Comparison of ENCODE assay signal across 21 cellular contexts in the genomic region with DNA sequence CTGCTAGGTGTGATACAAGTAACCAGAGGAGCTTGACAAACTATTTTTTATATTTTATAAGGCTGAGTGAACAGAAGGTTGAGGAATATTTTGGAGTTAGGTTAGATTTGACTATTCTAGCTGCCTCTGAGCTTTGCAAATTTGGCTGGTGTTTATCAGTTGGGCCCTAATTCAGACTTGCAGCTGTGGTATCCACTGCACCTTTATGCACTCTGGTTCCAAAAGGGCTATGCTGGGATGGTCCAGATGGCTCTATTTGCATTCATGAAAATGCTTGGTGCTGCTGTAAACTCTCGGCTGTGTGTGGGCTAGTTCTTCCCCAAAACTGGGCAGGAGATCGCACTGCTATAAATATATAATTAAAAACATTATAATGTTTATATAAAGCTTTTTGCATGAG.
"Had no signal": no experiment of that assay in that cellular context is flagged by ENCODE, and none has a peak within 500 bp of the region (broad histone marks: within the 10 kb centered on the region; RNA-seq: fewer than 3 reads in every experiment).

No MANE protein-coding gene starts in this region.

- ATAC-seq: gastrocnemius medialis; heart right ventricle; lower lobe of right lung; stimulated activated naive B cell treated with anti-CD40 and anti-IgM and Interleukin-4, amounts not matched to agents 10 μg/mL and 1 μg/mL and 100 μg/mL, for 72 hours had no signal

- H3K27ac ChIP-seq: gastrocnemius medialis, heart right ventricle, left ventricle myocardium inferior, lower lobe of right lung, neutrophil, sigmoid colon, skin epidermis, stomach, thoracic aorta, transverse colon had no signal

- DNase-seq: cortex of kidney; dorsolateral prefrontal cortex; effector CD8-positive, alpha-beta T cell; gastrocnemius medialis; heart right ventricle; hypothalamus; islet precursor cell; left ventricle myocardium inferior; lower lobe of right lung; nephron progenitor cell; posterior cingulate gyrus; sigmoid colon; stimulated activated CD4-positive, alpha-beta T cell treated with anti-CD3 and anti-CD28 coated beads, Interleukin-2, amount 100 ng/mL, for 24 hours; stimulated activated CD4-positive, alpha-beta T cell treated with anti-CD3 and anti-CD28 coated beads, Interleukin-4, amount 100 ng/mL, for 4 hours; stimulated activated naive B cell treated with anti-CD40 and anti-IgM and Interleukin-4, amounts not matched to agents 10 μg/mL and 1 μg/mL and 100 μg/mL, for 72 hours; stomach; substantia nigra; transverse colon had no signal

- H3K9me3 ChIP-seq: gastrocnemius medialis, heart right ventricle, left ventricle myocardium inferior, lower lobe of right lung, neutrophil, sigmoid colon, stomach, thoracic aorta, transverse colon had no signal

- H3K36me3 ChIP-seq: gastrocnemius medialis, heart right ventricle, left ventricle myocardium inferior, lower lobe of right lung, sigmoid colon, thoracic aorta, transverse colon had no signal

- H3K4me3 ChIP-seq: dorsolateral prefrontal cortex, gastrocnemius medialis, heart right ventricle, left ventricle myocardium inferior, lower lobe of right lung, sigmoid colon, skin epidermis, stomach, thoracic aorta, transverse colon had no signal

- H3K4me1 ChIP-seq: gastrocnemius medialis, left ventricle myocardium inferior, lower lobe of right lung, sigmoid colon, transverse colon had no signal

- H3K27me3 ChIP-seq: gastrocnemius medialis, neutrophil, sigmoid colon, stomach, transverse colon had no signal
